ENCODE assay signal across 16 cellular contexts in genomic region chr10:58951750-58952149, GRCh38.
DNase-seq lines count a peak whose midpoint lies in the region; ATAC-seq and TF ChIP-seq lines count a peak whose summit lies in the region.
"Had no signal": no experiment of that assay in that cellular context is flagged by ENCODE, and none has a peak within 500 bp of the region (broad histone marks: within the 10 kb centered on the region; RNA-seq: fewer than 3 reads in every experiment).

No MANE protein-coding gene starts in this region.

- no peak for ATAC-seq in HG03439 (IDR thresholded peaks at IDR 0.05; ENCODE audit: unreplicated experiment)
- no peak for ATAC-seq in GM19452 (IDR thresholded peaks at IDR 0.05; ENCODE audit: unreplicated experiment)
- ATAC-seq: activated CD4-positive, CD25-positive, alpha-beta regulatory T cell treated with anti-CD3 and anti-CD28 coated beads, Interleukin-2, amount 50 U/mL, for 24 hours had no signal

- DNase-seq in ELR (ENCODE audit: low read depth): peak; percentile 27
- DNase-seq in caudate nucleus (lab: John Stamatoyannopoulos, UW): no peak
- DNase-seq in right atrium auricular region (ENCODE audit: low spot score): no peak
- DNase-seq in RWPE1 (ENCODE audit: low spot score): no peak
- DNase-seq in inferior parietal cortex (ENCODE audit: extremely low spot score): no peak
- DNase-seq: DMS 273 treated with DMSO at 0.1 percent for 48 hours, IMR-90, NCI-H1092, NCI-H2171 treated with DMSO at 0.1 percent for 48 hours, SHP77 treated with DMSO at 0.1 percent for 48 hours had no signal

- H3K27me3 ChIP-seq in right atrium auricular region (no peaks in the 10 kb centered on the region), stomach smooth muscle (ENCODE audit: control insufficient read depth in 1 of 2, insufficient read depth in 2 of 2, low read length in 2 of 2) (no peaks in the 10 kb centered on the region)
- H3K27me3 ChIP-seq: ovary had no signal

- H3K36me3 ChIP-seq in right atrium auricular region: no peaks in the 10 kb centered on the region
- no peaks in the 10 kb centered on the region for H3K36me3 ChIP-seq in stomach smooth muscle (ENCODE audit: control insufficient read depth in 2 of 2, insufficient read depth in 2 of 2, low read length in 2 of 2)
- H3K36me3 ChIP-seq: ovary, thoracic aorta had no signal

- H3K9ac ChIP-seq in stomach smooth muscle (ENCODE audit: low read length in 2 of 2): no peak overlapping the region

- TF ChIP-seq CTCF in right atrium auricular region (IDR thresholded peaks at IDR 0.05) (no peak), RWPE1 (conservative IDR thresholded peaks at IDR 0.05; ENCODE audit: low read depth) (no peak)

- POLR2A ChIA-PET in RWPE1 (lab: Yijun Ruan, JAX; ENCODE audit: low non-redundant PET): no interaction called here

- CTCF ChIA-PET in RWPE1 (lab: Yijun Ruan, JAX): interaction anchor here (0.7 to 1.1 kb wide), 7 partner anchors 10 to 671 kb away, joined by 3 to 5 read pairs (median 4); no protein-coding TSS in a partner anchor

- peak overlapping the region; percentile 72 for H3K27ac ChIP-seq in caudate nucleus (ENCODE audit: low read depth, low read length)
- peak overlapping the region; percentile 52 to 67 for H3K27ac ChIP-seq in right atrium auricular region
- H3K27ac ChIP-seq in stomach smooth muscle (ENCODE audit: low read length): peak overlapping the region; percentile 25
- H3K27ac ChIP-seq in RWPE1: no peak overlapping the region
- H3K27ac ChIP-seq: thoracic aorta had no signal

- H3K4me3 ChIP-seq in right atrium auricular region (no peak overlapping the region), stomach smooth muscle (ENCODE audit: low read length in 2 of 2) (no peak overlapping the region)
- H3K4me3 ChIP-seq: ovary, thoracic aorta had no signal

- no peaks in the 10 kb centered on the region for H3K4me1 ChIP-seq in right atrium auricular region
- no peaks in the 10 kb centered on the region for H3K4me1 ChIP-seq in stomach smooth muscle (ENCODE audit: control insufficient read depth, insufficient read depth, low read length)

- H3K9me3 ChIP-seq in right atrium auricular region (no peaks in the 10 kb centered on the region), stomach smooth muscle (ENCODE audit: control insufficient read depth in 2 of 2, low read length in 2 of 2) (no peaks in the 10 kb centered on the region)
- H3K9me3 ChIP-seq: ovary, thoracic aorta had no signal
